Comparison of ENCODE assay signal across 8 cellular contexts in the genomic region with DNA sequence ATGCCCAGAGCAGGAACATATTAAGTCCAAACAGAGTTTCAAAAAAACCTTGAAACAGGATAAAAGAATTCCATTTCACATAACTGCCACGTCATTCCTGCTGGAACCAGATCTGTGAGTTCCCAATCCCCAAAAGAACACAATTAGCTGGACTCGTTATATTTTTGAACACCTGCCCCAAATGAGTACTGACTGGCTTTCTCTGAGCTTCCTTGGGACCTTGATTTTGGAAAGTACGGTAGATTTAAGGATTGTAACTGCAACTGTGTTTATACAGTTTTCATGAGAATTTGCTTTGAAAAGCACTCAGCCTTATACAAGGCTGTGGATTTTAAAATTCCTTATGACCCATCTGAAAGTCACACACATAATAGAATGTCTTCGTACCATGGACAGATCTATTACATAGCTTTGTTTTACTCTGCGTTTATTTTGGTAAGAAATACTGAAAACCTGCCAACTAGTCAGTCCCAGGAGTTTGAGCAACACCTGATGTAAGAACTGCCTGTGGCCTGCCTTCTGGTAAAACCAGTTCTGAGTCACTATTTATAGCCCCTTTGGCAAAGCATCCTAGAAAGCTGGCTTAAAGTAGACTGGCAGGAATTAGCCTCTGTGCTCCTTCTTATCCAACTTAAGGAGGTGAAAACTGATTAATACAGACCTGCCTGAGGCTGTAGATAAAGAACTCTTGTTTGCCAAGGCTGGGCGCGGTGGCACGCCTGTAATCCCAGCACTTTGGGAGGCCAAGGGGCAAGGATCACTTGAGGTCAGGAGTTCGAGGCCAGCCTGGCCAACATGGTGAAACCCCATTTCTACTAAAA. TPM values are rescaled to one million over a fixed set of nuclear protein-coding genes. Genes with fewer than 3 reads are reported as not detected.
DNase-seq lines count a peak whose midpoint lies in the region; ATAC-seq lines count a peak whose summit lies in the region.

No MANE protein-coding gene starts in this region.

- no peaks in the 10 kb centered on the region for H3K9me3 Mint-ChIP-seq in activated naive CD8-positive, alpha-beta T cell treated with anti-CD3 and anti-CD28 coated beads, Interleukin-2, amount 50 U/mL, for 24 hours

- DNase-seq in DMS53 (lab: John Stamatoyannopoulos, UW) (peak; percentile 94), NCI-H526 (lab: John Stamatoyannopoulos, UW) (peak; percentile 48 to 55), epithelial cell of prostate (ENCODE audit: low read depth, low spot score) (peak; percentile 92), myocyte (ENCODE audit: low read depth) (peak; percentile 76), NCI-H748 treated with DMSO at 0.1 percent for 48 hours (lab: John Stamatoyannopoulos, UW) (no peak)
- no peak for DNase-seq in activated naive CD8-positive, alpha-beta T cell treated with anti-CD3 and anti-CD28 coated beads, Interleukin-2, amount 50 U/mL, for 24 hours
- DNase-seq in activated T-cell treated with anti-CD3 and anti-CD28 coated beads, Interleukin-2, amount 50 U/mL, for 48 hours: no peak

- peaks cover 6% of the 10 kb centered on the region for H3K27me3 Mint-ChIP-seq in activated naive CD8-positive, alpha-beta T cell treated with anti-CD3 and anti-CD28 coated beads, Interleukin-2, amount 50 U/mL, for 24 hours

- H3K36me3 Mint-ChIP-seq in activated naive CD8-positive, alpha-beta T cell treated with anti-CD3 and anti-CD28 coated beads, Interleukin-2, amount 50 U/mL, for 24 hours (ENCODE audit: low read depth): no peaks in the 10 kb centered on the region

- no peak overlapping the region for H3K4me3 Mint-ChIP-seq in activated naive CD8-positive, alpha-beta T cell treated with anti-CD3 and anti-CD28 coated beads, Interleukin-2, amount 50 U/mL, for 24 hours

- H3K4me1 Mint-ChIP-seq in activated naive CD8-positive, alpha-beta T cell treated with anti-CD3 and anti-CD28 coated beads, Interleukin-2, amount 50 U/mL, for 24 hours: no peaks in the 10 kb centered on the region

- ATAC-seq in activated naive CD8-positive, alpha-beta T cell treated with anti-CD3 and anti-CD28 coated beads, Interleukin-2, amount 50 U/mL, for 24 hours: no peak
- ATAC-seq in GM18511 (IDR thresholded peaks at IDR 0.05; ENCODE audit: unreplicated experiment): no peak

- peak overlapping the region; percentile 24 for H3K27ac ChIP-seq in epithelial cell of prostate

- no peak overlapping the region for H3K27ac Mint-ChIP-seq in activated naive CD8-positive, alpha-beta T cell treated with anti-CD3 and anti-CD28 coated beads, Interleukin-2, amount 50 U/mL, for 24 hours

RNA-seq across cellular contexts. Expression of gene MERTK, which starts 48.1 kb away (rescaled TPM):
- total RNA-seq in myocyte: 0.21 and 0.35 TPM in 2 replicates
- polyA plus RNA-seq in myocyte (2012): 4.5 TPM

Comparison
In these comparisons a context has a peak if more than half of its experiments do, and no peak if none do; other contexts are left out.
1. DNase-seq: peak in DMS53 (single experiment), NCI-H526 (2 of 2), epithelial cell of prostate (single experiment) and myocyte (single experiment); none in activated naive CD8-positive, alpha-beta T cell treated with anti-CD3 and anti-CD28 coated beads, Interleukin-2, amount 50 U/mL, for 24 hours (single experiment), activated T-cell treated with anti-CD3 and anti-CD28 coated beads, Interleukin-2, amount 50 U/mL, for 48 hours (0 of 2) and NCI-H748 treated with DMSO at 0.1 percent for 48 hours (single experiment).